In the genomic region with DNA sequence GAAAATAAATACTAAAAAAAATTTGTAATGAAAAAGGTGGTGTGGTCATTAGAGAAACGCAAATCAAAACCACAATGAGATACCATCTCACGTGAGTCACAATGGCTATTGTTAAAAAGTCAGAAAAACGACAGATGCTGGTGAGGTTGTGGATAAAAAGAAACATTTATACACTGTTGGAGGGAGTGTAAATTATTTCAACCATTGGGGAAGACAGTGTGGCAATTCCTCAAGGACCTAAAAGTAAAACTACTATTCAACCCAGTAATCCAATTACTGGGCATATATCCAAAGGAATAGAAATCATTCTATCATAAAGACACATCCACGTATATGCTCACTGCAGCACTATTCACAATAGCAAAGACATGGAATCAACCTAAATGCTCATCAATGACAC, we compare ENCODE assay signal across 21 cellular contexts.
A peak's percentile ranks its signal among the peaks of the same experiment; 100 is the strongest.
DNase-seq lines count a peak whose midpoint lies in the region; ATAC-seq and TF ChIP-seq lines count a peak whose summit lies in the region.
"Had no signal": no experiment of that assay in that cellular context is flagged by ENCODE, and none has a peak within 500 bp of the region (broad histone marks: within the 10 kb centered on the region; RNA-seq: fewer than 3 reads in every experiment).

No MANE protein-coding gene starts in this region.

- TF ChIP-seq CTCF in SK-N-SH (IDR thresholded peaks at IDR 0.05) (no peak), upper lobe of right lung (IDR thresholded peaks at IDR 0.05) (no peak)

- no peaks in the 10 kb centered on the region for H3K9me2 ChIP-seq in SK-N-SH
- H3K9me2 ChIP-seq in GM23248 (ENCODE audit: insufficient read depth): no peaks in the 10 kb centered on the region

- H3K27me3 ChIP-seq in SK-N-SH (ENCODE audit: insufficient read depth) (no peaks in the 10 kb centered on the region), GM23248 (replicated peaks; ENCODE audit: insufficient read depth) (no peaks in the 10 kb centered on the region), upper lobe of right lung (no peaks in the 10 kb centered on the region)

- H3K9ac ChIP-seq in SK-N-SH (no peak overlapping the region), GM23248 (no peak overlapping the region)

- H3K36me3 ChIP-seq in SK-N-SH (replicated peaks in 1 of 2; ENCODE audit: control insufficient read depth in 1 of 2, insufficient read depth in 2 of 2, low read length in 1 of 2): peaks cover 6 to 48% of the 10 kb centered on the region in 2 experiments
- H3K36me3 ChIP-seq in GM23248 (ENCODE audit: low read depth): peaks cover 13% of the 10 kb centered on the region
- peaks cover 43% of the 10 kb centered on the region for H3K36me3 ChIP-seq in upper lobe of right lung

- H3F3A ChIP-seq in SK-N-SH (replicated peaks; ENCODE audit: insufficient read depth) (peaks cover 15% of the 10 kb centered on the region), GM23248 (ENCODE audit: insufficient read depth) (no peaks in the 10 kb centered on the region)

- TF ChIP-seq RAD21 in SK-N-SH (IDR thresholded peaks at IDR 0.05; ENCODE audit: low read length): no peak

- H3K27ac ChIP-seq in SK-N-SH (ENCODE audit: low read depth in 2 of 2, low read length in 1 of 2) (peak overlapping the region in 1 of 2 experiments; percentile 34; a peak in 2 of 4 replicates), GM23248 (no peak overlapping the region), upper lobe of right lung (no peak overlapping the region)
- H3K27ac ChIP-seq: 22Rv1, C4-2B had no signal

- POLR2A ChIA-PET in SK-N-SH (lab: Yijun Ruan, JAX): no interaction called here

- H3K4me1 ChIP-seq in SK-N-SH (ENCODE audit: control insufficient read depth in 1 of 2, insufficient read depth in 2 of 2, low read depth in 1 of 2, low read length in 1 of 2): peaks cover 0 to 5% of the 10 kb centered on the region in 2 experiments; a peak in 2 of 4 replicates
- no peaks in the 10 kb centered on the region for H3K4me1 ChIP-seq in GM23248 (ENCODE audit: insufficient read depth)
- H3K4me1 ChIP-seq in upper lobe of right lung: no peaks in the 10 kb centered on the region

- no peak overlapping the region for H2AFZ ChIP-seq in SK-N-SH (ENCODE audit: low read depth)
- H2AFZ ChIP-seq in GM23248: no peak overlapping the region

- DNase-seq in SK-N-SH (no peak), M059J (ENCODE audit: low read depth) (peak; percentile 58), dermis blood vessel endothelial cell (peak; percentile 16), NCI-H2196 treated with DMSO at 0.1 percent for 48 hours (lab: John Stamatoyannopoulos, UW; ENCODE audit: unreplicated experiment) (no peak), GM23248 (no peak), upper lobe of right lung (no peak), NCI-H2227 treated with DMSO at 0.1 percent for 48 hours (lab: John Stamatoyannopoulos, UW) (no peak)
- DNase-seq: Calu3; CD8-positive, alpha-beta memory T cell; Kasumi-1; MM.1S; NCI-H1092; NCI-H1436; NCI-H187 treated with DMSO at 0.1 percent for 48 hours; NCI-H2107; NCI-H510A treated with DMSO at 0.1 percent for 48 hours; NCI-H774; NK-92 treated with Interleukin-12 subunit alpha and Interleukin-12 subunit beta, amount 100 ng/mL, for 24 hours had no signal

- H4K20me1 ChIP-seq in SK-N-SH (ENCODE audit: insufficient read depth) (no peaks in the 10 kb centered on the region), GM23248 (ENCODE audit: insufficient read depth) (no peaks in the 10 kb centered on the region)

- no peak overlapping the region; the same call in 1 of the 2 replicates for H3K4me2 ChIP-seq in SK-N-SH
- no peak overlapping the region for H3K4me2 ChIP-seq in GM23248 (ENCODE audit: unreplicated experiment)

- 45% methylated on average over 4 of the region's 4 CpGs for WGBS in SK-N-SH (ENCODE audit: low lambda C conversion rate)
- WGBS in GM23248 (ENCODE audit: low coverage in 1 of 2, low lambda C conversion rate in 2 of 2, missing lambda C conversion rate in 2 of 2), 2 experiments: 84 to 91% methylated on average over 4 of the region's 4 CpGs

- no peaks in the 10 kb centered on the region for H3K9me3 ChIP-seq in SK-N-SH
- H3K9me3 ChIP-seq in GM23248 (ENCODE audit: low read depth): no peaks in the 10 kb centered on the region
- H3K9me3 ChIP-seq in upper lobe of right lung: no peaks in the 10 kb centered on the region

- CTCF ChIA-PET in SK-N-SH (lab: Yijun Ruan, JAX): no interaction called here

- H3K4me3 ChIP-seq in SK-N-SH (ENCODE audit: low read depth in 2 of 2, low read length in 1 of 2) (no peak overlapping the region), GM23248 (no peak overlapping the region), upper lobe of right lung (no peak overlapping the region)

- in situ Hi-C loops in GM23248 (cut with MboI): no loop called here

- TF ChIP-seq EP300 in SK-N-SH (IDR thresholded peaks at IDR 0.05; ENCODE audit: borderline replicate concordance in 1 of 2, low read depth in 1 of 2, low read length in 1 of 2): no peak

- intact Hi-C loops in upper lobe of right lung (cut with DNase I): no loop called here

- no peak; the same call in 2 of the 3 replicates for ATAC-seq in SK-N-SH treated with all-trans-retinoic acid at 6 μM for 48 hours
- no peak for ATAC-seq in upper lobe of right lung

- H3K79me2 ChIP-seq in SK-N-SH (ENCODE audit: insufficient read depth) (no peaks in the 10 kb centered on the region), GM23248 (ENCODE audit: insufficient read depth) (no peaks in the 10 kb centered on the region)

TF ChIP-seq in SK-N-SH, 30 proteins besides CTCF, POLR2A, EP300 and RAD21:
- peak; percentile 37; the same call in 1 of the 2 replicates for TF ChIP-seq JUND (IDR thresholded peaks at IDR 0.05)
- no peak for TF ChIP-seq GABPA (IDR thresholded peaks at IDR 0.05; ENCODE audit: low read depth)
- TF ChIP-seq TCF12 (IDR thresholded peaks at IDR 0.05): peak; percentile 50

TF ChIP-seq in SK-N-SH treated with all-trans-retinoic acid at 6 μM for 48 hours, 23 proteins besides CTCF, POLR2A, EP300 and RAD21:
- TF ChIP-seq ESRRG (CRISPR knock-in tag; IDR thresholded peaks at IDR 0.05): no peak
- no peak for TF ChIP-seq BACH2 (CRISPR knock-in tag; IDR thresholded peaks at IDR 0.05; ENCODE audit: borderline replicate concordance)
- no peak for TF ChIP-seq ZNF8 (CRISPR knock-in tag; IDR thresholded peaks at IDR 0.05)
- TF ChIP-seq GLIS3 (CRISPR knock-in tag; IDR thresholded peaks at IDR 0.05): no peak
- TF ChIP-seq, protein P1, sequence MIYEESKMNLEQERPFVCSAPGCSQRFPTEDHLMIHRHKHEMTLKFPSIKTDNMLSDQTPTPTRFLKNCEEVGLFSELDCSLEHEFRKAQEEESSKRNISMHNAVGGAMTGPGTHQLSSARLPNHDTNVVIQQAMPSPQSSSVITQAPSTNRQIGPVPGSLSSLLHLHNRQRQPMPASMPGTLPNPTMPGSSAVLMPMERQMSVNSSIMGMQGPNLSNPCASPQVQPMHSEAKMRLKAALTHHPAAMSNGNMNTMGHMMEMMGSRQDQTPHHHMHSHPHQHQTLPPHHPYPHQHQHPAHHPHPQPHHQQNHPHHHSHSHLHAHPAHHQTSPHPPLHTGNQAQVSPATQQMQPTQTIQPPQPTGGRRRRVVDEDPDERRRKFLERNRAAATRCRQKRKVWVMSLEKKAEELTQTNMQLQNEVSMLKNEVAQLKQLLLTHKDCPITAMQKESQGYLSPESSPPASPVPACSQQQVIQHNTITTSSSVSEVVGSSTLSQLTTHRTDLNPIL (CRISPR knock-in tag; IDR thresholded peaks at IDR 0.05; ENCODE audit: low read depth): no peak
- TF ChIP-seq CSDC2 (CRISPR knock-in tag; IDR thresholded peaks at IDR 0.05): no peak

Comparison
In these comparisons a context has a peak if more than half of its experiments do, and no peak if none do; other contexts are left out.
1. DNase-seq: peak in M059J (single experiment) and dermis blood vessel endothelial cell (single experiment); none in SK-N-SH (single experiment), NCI-H2196 treated with DMSO at 0.1 percent for 48 hours (single experiment), GM23248 (single experiment), upper lobe of right lung (single experiment) and NCI-H2227 treated with DMSO at 0.1 percent for 48 hours (single experiment).